9 cellular contexts compared by ENCODE assay signal in genomic region chr1:10722803-10723202, GRCh38.
"Had no signal": no experiment of that assay in that cellular context is flagged by ENCODE, and none has a peak within 500 bp of the region (broad histone marks: within the 10 kb centered on the region; RNA-seq: fewer than 3 reads in every experiment).

No MANE protein-coding gene starts in this region.

- DNase-seq: activated CD4-positive, alpha-beta T cell treated with anti-CD3 and anti-CD28 coated beads, Interleukin-2, amount 50 U/mL, for 1 hour; activated CD8-positive, alpha-beta memory T cell treated with anti-CD3 and anti-CD28 coated beads for 24 hours; activated naive CD4-positive, alpha-beta T cell; activated naive CD8-positive, alpha-beta T cell treated with anti-CD3 and anti-CD28 coated beads, Interleukin-2, amount 10 ng/mL, durations not matched to agents 7 days and 5 days; cerebellar nuclear complex; kidney glomerular epithelial cell; naive thymus-derived CD4-positive, alpha-beta T cell; testis had no signal

- H3K27me3 ChIP-seq: testis had no signal

- H3K4me3 ChIP-seq: testis had no signal

- H3K9me3 ChIP-seq: testis had no signal

- H3K27ac ChIP-seq: testis had no signal

- H3K4me1 ChIP-seq: testis had no signal

- ATAC-seq: activated CD4-positive, CD25-positive, alpha-beta regulatory T cell treated with anti-CD3 and anti-CD28 coated beads, Interleukin-2, amount 50 U/mL, for 24 hours; naive thymus-derived CD4-positive, alpha-beta T cell had no signal
